1 cellular context compared by ENCODE assay signal in genomic region chr1:153910560-153910959, GRCh38.
TF ChIP-seq lines count a peak whose summit lies in the region.

No MANE protein-coding gene starts in this region.

TF ChIP-seq in HEK293, 187 proteins besides CTCF, POLR2A, EP300 and RAD21:
- peak; percentile 65 for TF ChIP-seq ZNF518A (tag by site-specific recombination; conservative IDR thresholded peaks at IDR 0.05; ENCODE audit: low read depth)
- TF ChIP-seq ZNF394 (tag by site-specific recombination; IDR thresholded peaks at IDR 0.05; ENCODE audit: borderline replicate concordance): peak; percentile 62; the same call in 1 of the 2 replicates
- TF ChIP-seq ZNF623 (tag by site-specific recombination; IDR thresholded peaks at IDR 0.05): peak; percentile 29; the same call in 1 of the 2 replicates
- TF ChIP-seq ZNF140 (tag by site-specific recombination; IDR thresholded peaks at IDR 0.05): 0 out of 2 replicates have a peak, but pooled peaks have one; percentile 19
- TF ChIP-seq, protein P1, sequence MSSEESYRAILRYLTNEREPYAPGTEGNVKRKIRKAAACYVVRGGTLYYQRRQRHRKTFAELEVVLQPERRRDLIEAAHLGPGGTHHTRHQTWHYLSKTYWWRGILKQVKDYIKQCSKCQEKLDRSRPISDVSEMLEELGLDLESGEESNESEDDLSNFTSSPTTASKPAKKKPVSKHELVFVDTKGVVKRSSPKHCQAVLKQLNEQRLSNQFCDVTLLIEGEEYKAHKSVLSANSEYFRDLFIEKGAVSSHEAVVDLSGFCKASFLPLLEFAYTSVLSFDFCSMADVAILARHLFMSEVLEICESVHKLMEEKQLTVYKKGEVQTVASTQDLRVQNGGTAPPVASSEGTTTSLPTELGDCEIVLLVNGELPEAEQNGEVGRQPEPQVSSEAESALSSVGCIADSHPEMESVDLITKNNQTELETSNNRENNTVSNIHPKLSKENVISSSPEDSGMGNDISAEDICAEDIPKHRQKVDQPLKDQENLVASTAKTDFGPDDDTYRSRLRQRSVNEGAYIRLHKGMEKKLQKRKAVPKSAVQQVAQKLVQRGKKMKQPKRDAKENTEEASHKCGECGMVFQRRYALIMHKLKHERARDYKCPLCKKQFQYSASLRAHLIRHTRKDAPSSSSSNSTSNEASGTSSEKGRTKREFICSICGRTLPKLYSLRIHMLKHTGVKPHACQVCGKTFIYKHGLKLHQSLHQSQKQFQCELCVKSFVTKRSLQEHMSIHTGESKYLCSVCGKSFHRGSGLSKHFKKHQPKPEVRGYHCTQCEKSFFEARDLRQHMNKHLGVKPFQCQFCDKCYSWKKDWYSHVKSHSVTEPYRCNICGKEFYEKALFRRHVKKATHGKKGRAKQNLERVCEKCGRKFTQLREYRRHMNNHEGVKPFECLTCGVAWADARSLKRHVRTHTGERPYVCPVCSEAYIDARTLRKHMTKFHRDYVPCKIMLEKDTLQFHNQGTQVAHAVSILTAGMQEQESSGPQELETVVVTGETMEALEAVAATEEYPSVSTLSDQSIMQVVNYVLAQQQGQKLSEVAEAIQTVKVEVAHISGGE (tag by site-specific recombination; conservative IDR thresholded peaks at IDR 0.05; ENCODE audit: low read depth): 0 out of 2 replicates have a peak, but pooled peaks have one; percentile 42
- TF ChIP-seq ZNF426 (tag by site-specific recombination; IDR thresholded peaks at IDR 0.05): peak; percentile 34; the same call in 1 of the 2 replicates
TF ChIP-seq in HEK293: peak in this region for 6; not testable (repeated sequence) for 181.
